ENCODE assay signal across 8 cellular contexts in genomic region chr15:72197460-72198409, GRCh38. TPM values are rescaled to one million over a fixed set of nuclear protein-coding genes. Genes with fewer than 3 reads are reported as not detected.
DNase-seq lines count a peak whose midpoint lies in the region; ATAC-seq and TF ChIP-seq lines count a peak whose summit lies in the region.
"Had no signal": no experiment of that assay in that cellular context is flagged by ENCODE, and none has a peak within 500 bp of the region (broad histone marks: within the 10 kb centered on the region; RNA-seq: fewer than 3 reads in every experiment).

TSS of gene GRAMD2A (minus strand) at chr15:72197787.

- peaks cover 39% of the 10 kb centered on the region for H3K36me3 ChIP-seq in right atrium auricular region

- ATAC-seq in sciatic nerve = peak; percentile 10

- H3K27me3 Mint-ChIP-seq in activated naive CD4-positive, alpha-beta T cell treated with anti-CD3 and anti-CD28 coated beads, Interleukin-2, amount 50 U/mL, for 24 hours = peaks cover 14% of the 10 kb centered on the region

- H3K27ac Mint-ChIP-seq in activated naive CD4-positive, alpha-beta T cell treated with anti-CD3 and anti-CD28 coated beads, Interleukin-2, amount 50 U/mL, for 24 hours = peak within 1 kb of the TSS; percentile 81

- peak within 1 kb of the TSS; percentile 70 for H3K4me3 Mint-ChIP-seq in activated naive CD4-positive, alpha-beta T cell treated with anti-CD3 and anti-CD28 coated beads, Interleukin-2, amount 50 U/mL, for 24 hours

- H3K9me3 ChIP-seq in right atrium auricular region = no peaks in the 10 kb centered on the region

- in situ Hi-C loops in GM13976 (cut with MboI; ENCODE audit: low sequenced_read_pairs, unreplicated experiment) = no loop called here

- DNase-seq in GM13976 (ENCODE audit: low spot score) (peak; percentile 85), NCI-H1105 (lab: John Stamatoyannopoulos, UW) (peak; percentile 35), right atrium auricular region (ENCODE audit: low spot score) (no peak), sciatic nerve (ENCODE audit: low spot score) (no peak), putamen (ENCODE audit: low spot score) (no peak), occipital lobe (lab: John Stamatoyannopoulos, UW) (no peak)

- peak within 1 kb of the TSS in 1 of 2 donors; percentile 10 for H3K27ac ChIP-seq in right atrium auricular region
- H3K27ac ChIP-seq: VCaP had no signal

- peak within 1 kb of the TSS; percentile 28 to 58 for H3K4me3 ChIP-seq in right atrium auricular region

- peaks cover 0 to 35% of the 10 kb centered on the region in 2 donors for H3K4me1 ChIP-seq in right atrium auricular region

- H3K27me3 ChIP-seq in right atrium auricular region = no peaks in the 10 kb centered on the region

- intact Hi-C loops in sciatic nerve (cut with DNase I) = no loop called here

- peaks cover 6% of the 10 kb centered on the region for H3K4me1 Mint-ChIP-seq in activated naive CD4-positive, alpha-beta T cell treated with anti-CD3 and anti-CD28 coated beads, Interleukin-2, amount 50 U/mL, for 24 hours

- TF ChIP-seq CTCF in GM13976 (IDR thresholded peaks at IDR 0.05; ENCODE audit: borderline replicate concordance, control extremely low read depth, extremely low read depth, insufficient read depth, missing control alignments) (no peak), right atrium auricular region (IDR thresholded peaks at IDR 0.05) (no peak)

- H3K36me3 Mint-ChIP-seq in activated naive CD4-positive, alpha-beta T cell treated with anti-CD3 and anti-CD28 coated beads, Interleukin-2, amount 50 U/mL, for 24 hours = peaks cover 4% of the 10 kb centered on the region

- H3K9me3 Mint-ChIP-seq in activated naive CD4-positive, alpha-beta T cell treated with anti-CD3 and anti-CD28 coated beads, Interleukin-2, amount 50 U/mL, for 24 hours = no peaks in the 10 kb centered on the region

RNA-seq across cellular contexts. Expression of gene GRAMD2A, which starts in this region (rescaled TPM):
- total RNA-seq in right atrium auricular region (under 1 TPM in 1 of 2 donors, not detected in 1; 0.83 TPM), sciatic nerve (6.7 TPM), occipital lobe (0.47 TPM)

Comparison
In these comparisons a context has a peak if more than half of its experiments do, and no peak if none do; other contexts are left out.
1. DNase-seq: peak in GM13976 (single experiment) and NCI-H1105 (single experiment); none in right atrium auricular region (single experiment), sciatic nerve (single experiment), putamen (single experiment) and occipital lobe (single experiment).